In the genomic region with DNA sequence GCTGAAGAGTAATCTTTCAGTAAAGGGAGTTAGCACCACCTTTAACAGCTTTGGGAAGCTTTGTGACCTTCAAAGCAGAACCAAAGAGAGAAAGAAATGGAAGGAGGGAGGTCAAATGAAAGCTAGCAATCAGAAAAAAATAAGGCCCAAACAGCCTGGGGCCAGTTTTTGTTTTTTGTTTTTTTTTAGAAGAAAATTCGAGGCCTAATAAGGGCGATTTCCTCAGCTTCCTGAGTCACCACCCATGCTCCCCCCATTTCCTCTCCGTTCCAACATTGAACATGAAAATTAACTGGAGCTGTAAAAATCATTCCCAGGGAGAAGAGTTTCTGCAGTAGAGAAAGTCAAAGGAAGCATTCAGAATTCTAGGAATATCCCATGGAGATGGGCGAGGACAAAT, we compare ENCODE assay signal across 7 cellular contexts.
DNase-seq lines count a peak whose midpoint lies in the region; ATAC-seq and TF ChIP-seq lines count a peak whose summit lies in the region.

No MANE protein-coding gene starts in this region.

- peaks cover 28% of the 10 kb centered on the region for H3K36me3 Mint-ChIP-seq in stimulated activated effector memory CD8-positive, alpha-beta T cell treated with anti-CD3 and anti-CD28 coated beads, Interleukin-12 subunit alpha, Interleukin-12 subunit beta, amount 100 ng/mL, for 72 hours

- H3K27ac Mint-ChIP-seq in stimulated activated effector memory CD8-positive, alpha-beta T cell treated with anti-CD3 and anti-CD28 coated beads, Interleukin-12 subunit alpha, Interleukin-12 subunit beta, amount 100 ng/mL, for 72 hours = peak overlapping the region; percentile 92

- H2AFZ ChIP-seq in GM23248 = peak overlapping the region; percentile 82

- H3K4me1 Mint-ChIP-seq in stimulated activated effector memory CD8-positive, alpha-beta T cell treated with anti-CD3 and anti-CD28 coated beads, Interleukin-12 subunit alpha, Interleukin-12 subunit beta, amount 100 ng/mL, for 72 hours = peaks cover 70% of the 10 kb centered on the region

- no peaks in the 10 kb centered on the region for H3K9me2 ChIP-seq in GM23248 (ENCODE audit: insufficient read depth)

- no peaks in the 10 kb centered on the region for H3K36me3 ChIP-seq in GM23248 (ENCODE audit: low read depth)

- H3K27ac ChIP-seq in GM23248 = peak overlapping the region; percentile 85

- H3K4me3 ChIP-seq in GM23248 (peak overlapping the region; percentile 46), fibroblast of the aortic adventitia (ENCODE audit: low read depth, low read length) (no peak overlapping the region)

- no peak for TF ChIP-seq CTCF in fibroblast of the aortic adventitia (IDR thresholded peaks at IDR 0.05; ENCODE audit: insufficient read depth, low read length)

- peak; percentile 67 for DNase-seq in GM23248
- DNase-seq in fibroblast of the aortic adventitia (ENCODE audit: low read depth) = peak; percentile 50
- no peak for DNase-seq in stimulated activated effector memory CD8-positive, alpha-beta T cell treated with anti-CD3 and anti-CD28 coated beads, Interleukin-12 subunit alpha, Interleukin-12 subunit beta, amount 100 ng/mL, for 72 hours (ENCODE audit: low spot score in 2 of 2)
- no peak for DNase-seq in NCI-H1417 treated with DMSO at 0.1 percent for 48 hours (lab: John Stamatoyannopoulos, UW)

- H3K4me3 Mint-ChIP-seq in stimulated activated effector memory CD8-positive, alpha-beta T cell treated with anti-CD3 and anti-CD28 coated beads, Interleukin-12 subunit alpha, Interleukin-12 subunit beta, amount 100 ng/mL, for 72 hours = peak overlapping the region; percentile 64

- H3K9me3 Mint-ChIP-seq in stimulated activated effector memory CD8-positive, alpha-beta T cell treated with anti-CD3 and anti-CD28 coated beads, Interleukin-12 subunit alpha, Interleukin-12 subunit beta, amount 100 ng/mL, for 72 hours = no peaks in the 10 kb centered on the region

- H4K20me1 ChIP-seq in GM23248 (ENCODE audit: insufficient read depth) = no peaks in the 10 kb centered on the region

- ATAC-seq in SK-N-SH treated with all-trans-retinoic acid at 6 μM for 48 hours (peak; percentile 51), HG02970 (IDR thresholded peaks at IDR 0.05; ENCODE audit: low FRiP score, unreplicated experiment) (no peak), GM18867 (IDR thresholded peaks at IDR 0.05; ENCODE audit: unreplicated experiment) (no peak)
- ATAC-seq in stimulated activated effector memory CD8-positive, alpha-beta T cell treated with anti-CD3 and anti-CD28 coated beads, Interleukin-12 subunit alpha, Interleukin-12 subunit beta, amount 100 ng/mL, for 72 hours = no peak

- 0% methylated on average over 3 to 4 of the region's 4 CpGs for WGBS in GM23248 (ENCODE audit: low coverage in 1 of 2, low lambda C conversion rate in 2 of 2, missing lambda C conversion rate in 2 of 2), 2 experiments

- peak overlapping the region; percentile 80 for H3K9ac ChIP-seq in GM23248

- H3K27me3 ChIP-seq in GM23248 (replicated peaks; ENCODE audit: insufficient read depth) = no peaks in the 10 kb centered on the region

- no peaks in the 10 kb centered on the region for H3K9me3 ChIP-seq in GM23248 (ENCODE audit: low read depth)

- in situ Hi-C loops in GM23248 (cut with MboI) = no loop called here

- H3K79me2 ChIP-seq in GM23248 (ENCODE audit: insufficient read depth) = peaks cover 26% of the 10 kb centered on the region

- 0 out of 2 replicates have a peak, but pooled peaks cover 13% of the 10 kb centered on the region for H3F3A ChIP-seq in GM23248 (ENCODE audit: insufficient read depth)

- H3K4me2 ChIP-seq in GM23248 (ENCODE audit: unreplicated experiment) = peak overlapping the region; percentile 79

- H3K4me1 ChIP-seq in GM23248 (ENCODE audit: insufficient read depth) = peaks cover 23% of the 10 kb centered on the region

TF ChIP-seq in SK-N-SH treated with all-trans-retinoic acid at 6 μM for 48 hours, 23 proteins besides CTCF, POLR2A, EP300 and RAD21:
- TF ChIP-seq ISL1 (CRISPR knock-in tag; IDR thresholded peaks at IDR 0.05) (no peak), BACH2 (CRISPR knock-in tag; IDR thresholded peaks at IDR 0.05; ENCODE audit: borderline replicate concordance) (no peak), TOX (CRISPR knock-in tag; IDR thresholded peaks at IDR 0.05; ENCODE audit: borderline replicate concordance) (no peak), ZNF565 (CRISPR knock-in tag; conservative IDR thresholded peaks at IDR 0.05; ENCODE audit: low read depth) (no peak), PPARA (CRISPR knock-in tag; IDR thresholded peaks at IDR 0.05; ENCODE audit: borderline replicate concordance) (no peak), ZNF8 (CRISPR knock-in tag; IDR thresholded peaks at IDR 0.05) (no peak), ZFP30 (CRISPR knock-in tag; IDR thresholded peaks at IDR 0.05) (no peak), RARB (CRISPR knock-in tag; IDR thresholded peaks at IDR 0.05) (no peak), ARNTL (CRISPR knock-in tag; IDR thresholded peaks at IDR 0.05; ENCODE audit: borderline replicate concordance, low read depth) (no peak), ZC3H10 (CRISPR knock-in tag; IDR thresholded peaks at IDR 0.05) (no peak), ESRRG (CRISPR knock-in tag; IDR thresholded peaks at IDR 0.05) (no peak)
- TF ChIP-seq, protein P1, sequence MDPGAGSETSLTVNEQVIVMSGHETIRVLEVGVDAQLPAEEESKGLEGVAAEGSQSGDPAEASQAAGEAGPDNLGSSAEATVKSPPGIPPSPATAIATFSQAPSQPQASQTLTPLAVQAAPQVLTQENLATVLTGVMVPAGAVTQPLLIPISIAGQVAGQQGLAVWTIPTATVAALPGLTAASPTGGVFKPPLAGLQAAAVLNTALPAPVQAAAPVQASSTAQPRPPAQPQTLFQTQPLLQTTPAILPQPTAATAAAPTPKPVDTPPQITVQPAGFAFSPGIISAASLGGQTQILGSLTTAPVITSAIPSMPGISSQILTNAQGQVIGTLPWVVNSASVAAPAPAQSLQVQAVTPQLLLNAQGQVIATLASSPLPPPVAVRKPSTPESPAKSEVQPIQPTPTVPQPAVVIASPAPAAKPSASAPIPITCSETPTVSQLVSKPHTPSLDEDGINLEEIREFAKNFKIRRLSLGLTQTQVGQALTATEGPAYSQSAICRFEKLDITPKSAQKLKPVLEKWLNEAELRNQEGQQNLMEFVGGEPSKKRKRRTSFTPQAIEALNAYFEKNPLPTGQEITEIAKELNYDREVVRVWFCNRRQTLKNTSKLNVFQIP (CRISPR knock-in tag; IDR thresholded peaks at IDR 0.05; ENCODE audit: borderline replicate concordance, low read depth) = no peak
- TF ChIP-seq, protein P2, sequence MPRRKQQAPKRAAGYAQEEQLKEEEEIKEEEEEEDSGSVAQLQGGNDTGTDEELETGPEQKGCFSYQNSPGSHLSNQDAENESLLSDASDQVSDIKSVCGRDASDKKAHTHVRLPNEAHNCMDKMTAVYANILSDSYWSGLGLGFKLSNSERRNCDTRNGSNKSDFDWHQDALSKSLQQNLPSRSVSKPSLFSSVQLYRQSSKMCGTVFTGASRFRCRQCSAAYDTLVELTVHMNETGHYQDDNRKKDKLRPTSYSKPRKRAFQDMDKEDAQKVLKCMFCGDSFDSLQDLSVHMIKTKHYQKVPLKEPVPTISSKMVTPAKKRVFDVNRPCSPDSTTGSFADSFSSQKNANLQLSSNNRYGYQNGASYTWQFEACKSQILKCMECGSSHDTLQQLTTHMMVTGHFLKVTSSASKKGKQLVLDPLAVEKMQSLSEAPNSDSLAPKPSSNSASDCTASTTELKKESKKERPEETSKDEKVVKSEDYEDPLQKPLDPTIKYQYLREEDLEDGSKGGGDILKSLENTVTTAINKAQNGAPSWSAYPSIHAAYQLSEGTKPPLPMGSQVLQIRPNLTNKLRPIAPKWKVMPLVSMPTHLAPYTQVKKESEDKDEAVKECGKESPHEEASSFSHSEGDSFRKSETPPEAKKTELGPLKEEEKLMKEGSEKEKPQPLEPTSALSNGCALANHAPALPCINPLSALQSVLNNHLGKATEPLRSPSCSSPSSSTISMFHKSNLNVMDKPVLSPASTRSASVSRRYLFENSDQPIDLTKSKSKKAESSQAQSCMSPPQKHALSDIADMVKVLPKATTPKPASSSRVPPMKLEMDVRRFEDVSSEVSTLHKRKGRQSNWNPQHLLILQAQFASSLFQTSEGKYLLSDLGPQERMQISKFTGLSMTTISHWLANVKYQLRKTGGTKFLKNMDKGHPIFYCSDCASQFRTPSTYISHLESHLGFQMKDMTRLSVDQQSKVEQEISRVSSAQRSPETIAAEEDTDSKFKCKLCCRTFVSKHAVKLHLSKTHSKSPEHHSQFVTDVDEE (CRISPR knock-in tag; IDR thresholded peaks at IDR 0.05) = no peak

Comparison
In these comparisons a context has a peak if more than half of its experiments do, and no peak if none do; other contexts are left out.
1. DNase-seq: peak in GM23248 (single experiment) and fibroblast of the aortic adventitia (single experiment); none in stimulated activated effector memory CD8-positive, alpha-beta T cell treated with anti-CD3 and anti-CD28 coated beads, Interleukin-12 subunit alpha, Interleukin-12 subunit beta, amount 100 ng/mL, for 72 hours (0 of 2) and NCI-H1417 treated with DMSO at 0.1 percent for 48 hours (single experiment).